1 cellular context compared by ENCODE assay signal in the genomic region with DNA sequence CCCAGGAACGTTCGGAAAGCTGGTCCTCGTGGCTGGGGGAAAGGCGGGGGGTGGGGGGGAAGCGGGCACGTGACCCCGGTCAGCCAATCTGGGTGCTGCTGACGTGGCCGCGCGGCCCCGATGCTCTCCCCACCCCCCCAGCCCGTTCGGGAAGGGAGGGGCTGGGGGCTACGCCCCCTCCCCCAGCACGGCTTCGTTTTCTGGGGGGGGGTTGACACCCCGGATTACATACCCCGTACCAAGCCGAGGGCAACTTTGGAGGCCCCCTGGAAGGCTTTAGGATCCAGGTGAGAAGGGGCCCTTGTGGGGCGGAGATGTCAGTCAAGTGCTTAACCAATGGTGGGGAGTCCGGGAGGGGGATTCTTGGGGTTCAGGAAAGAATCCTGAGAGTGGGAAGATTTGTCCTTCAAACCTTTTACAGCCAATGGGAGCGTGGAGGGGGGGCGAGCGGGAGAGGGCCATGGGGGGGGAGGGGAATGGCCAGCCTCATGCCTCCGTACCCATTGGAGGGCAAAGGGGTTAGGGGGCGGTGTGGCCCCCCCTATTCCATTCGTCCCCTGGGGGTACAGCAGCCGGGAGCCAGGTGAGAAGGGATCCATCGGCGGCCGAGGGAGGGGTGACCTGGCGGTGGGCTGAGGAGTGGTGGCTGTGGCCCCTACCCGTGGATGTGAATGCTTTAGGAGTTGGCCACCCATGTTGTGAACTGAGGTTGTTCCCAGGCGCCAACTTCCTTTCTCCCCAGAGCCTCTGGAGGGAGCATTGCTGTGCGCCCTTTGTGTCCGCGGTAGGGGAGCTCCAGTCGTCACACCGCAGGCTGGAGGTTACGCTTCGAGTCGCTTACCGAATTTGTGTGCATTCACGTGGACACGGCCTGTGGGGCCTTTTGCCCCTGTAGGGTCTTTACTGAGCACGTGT.
A peak's percentile ranks its signal among the peaks of the same experiment; 100 is the strongest.
TF ChIP-seq lines count a peak whose summit lies in the region.

No MANE protein-coding gene starts in this region.

TF ChIP-seq in HepG2, 621 proteins besides CTCF, POLR2A, EP300 and RAD21 (continued from another document and continues in another):
- TF ChIP-seq, protein P1, sequence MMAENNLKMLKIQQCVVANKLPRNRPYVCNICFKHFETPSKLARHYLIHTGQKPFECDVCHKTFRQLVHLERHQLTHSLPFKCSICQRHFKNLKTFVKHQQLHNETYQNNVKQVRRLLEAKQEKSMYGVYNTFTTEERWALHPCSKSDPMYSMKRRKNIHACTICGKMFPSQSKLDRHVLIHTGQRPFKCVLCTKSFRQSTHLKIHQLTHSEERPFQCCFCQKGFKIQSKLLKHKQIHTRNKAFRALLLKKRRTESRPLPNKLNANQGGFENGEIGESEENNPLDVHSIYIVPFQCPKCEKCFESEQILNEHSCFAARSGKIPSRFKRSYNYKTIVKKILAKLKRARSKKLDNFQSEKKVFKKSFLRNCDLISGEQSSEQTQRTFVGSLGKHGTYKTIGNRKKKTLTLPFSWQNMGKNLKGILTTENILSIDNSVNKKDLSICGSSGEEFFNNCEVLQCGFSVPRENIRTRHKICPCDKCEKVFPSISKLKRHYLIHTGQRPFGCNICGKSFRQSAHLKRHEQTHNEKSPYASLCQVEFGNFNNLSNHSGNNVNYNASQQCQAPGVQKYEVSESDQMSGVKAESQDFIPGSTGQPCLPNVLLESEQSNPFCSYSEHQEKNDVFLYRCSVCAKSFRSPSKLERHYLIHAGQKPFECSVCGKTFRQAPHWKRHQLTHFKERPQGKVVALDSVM (CRISPR knock-in tag; IDR thresholded peaks at IDR 0.05), result no peak; the same call in 1 of the 2 replicates
- TF ChIP-seq, protein P2, sequence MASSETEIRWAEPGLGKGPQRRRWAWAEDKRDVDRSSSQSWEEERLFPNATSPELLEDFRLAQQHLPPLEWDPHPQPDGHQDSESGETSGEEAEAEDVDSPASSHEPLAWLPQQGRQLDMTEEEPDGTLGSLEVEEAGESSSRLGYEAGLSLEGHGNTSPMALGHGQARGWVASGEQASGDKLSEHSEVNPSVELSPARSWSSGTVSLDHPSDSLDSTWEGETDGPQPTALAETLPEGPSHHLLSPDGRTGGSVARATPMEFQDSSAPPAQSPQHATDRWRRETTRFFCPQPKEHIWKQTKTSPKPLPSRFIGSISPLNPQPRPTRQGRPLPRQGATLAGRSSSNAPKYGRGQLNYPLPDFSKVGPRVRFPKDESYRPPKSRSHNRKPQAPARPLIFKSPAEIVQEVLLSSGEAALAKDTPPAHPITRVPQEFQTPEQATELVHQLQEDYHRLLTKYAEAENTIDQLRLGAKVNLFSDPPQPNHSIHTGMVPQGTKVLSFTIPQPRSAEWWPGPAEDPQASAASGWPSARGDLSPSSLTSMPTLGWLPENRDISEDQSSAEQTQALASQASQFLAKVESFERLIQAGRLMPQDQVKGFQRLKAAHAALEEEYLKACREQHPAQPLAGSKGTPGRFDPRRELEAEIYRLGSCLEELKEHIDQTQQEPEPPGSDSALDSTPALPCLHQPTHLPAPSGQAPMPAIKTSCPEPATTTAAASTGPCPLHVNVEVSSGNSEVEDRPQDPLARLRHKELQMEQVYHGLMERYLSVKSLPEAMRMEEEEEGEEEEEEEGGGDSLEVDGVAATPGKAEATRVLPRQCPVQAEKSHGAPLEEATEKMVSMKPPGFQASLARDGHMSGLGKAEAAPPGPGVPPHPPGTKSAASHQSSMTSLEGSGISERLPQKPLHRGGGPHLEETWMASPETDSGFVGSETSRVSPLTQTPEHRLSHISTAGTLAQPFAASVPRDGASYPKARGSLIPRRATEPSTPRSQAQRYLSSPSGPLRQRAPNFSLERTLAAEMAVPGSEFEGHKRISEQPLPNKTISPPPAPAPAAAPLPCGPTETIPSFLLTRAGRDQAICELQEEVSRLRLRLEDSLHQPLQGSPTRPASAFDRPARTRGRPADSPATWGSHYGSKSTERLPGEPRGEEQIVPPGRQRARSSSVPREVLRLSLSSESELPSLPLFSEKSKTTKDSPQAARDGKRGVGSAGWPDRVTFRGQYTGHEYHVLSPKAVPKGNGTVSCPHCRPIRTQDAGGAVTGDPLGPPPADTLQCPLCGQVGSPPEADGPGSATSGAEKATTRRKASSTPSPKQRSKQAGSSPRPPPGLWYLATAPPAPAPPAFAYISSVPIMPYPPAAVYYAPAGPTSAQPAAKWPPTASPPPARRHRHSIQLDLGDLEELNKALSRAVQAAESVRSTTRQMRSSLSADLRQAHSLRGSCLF (CRISPR knock-in tag; IDR thresholded peaks at IDR 0.05; ENCODE audit: borderline replicate concordance), result no peak
- TF ChIP-seq, protein P3, sequence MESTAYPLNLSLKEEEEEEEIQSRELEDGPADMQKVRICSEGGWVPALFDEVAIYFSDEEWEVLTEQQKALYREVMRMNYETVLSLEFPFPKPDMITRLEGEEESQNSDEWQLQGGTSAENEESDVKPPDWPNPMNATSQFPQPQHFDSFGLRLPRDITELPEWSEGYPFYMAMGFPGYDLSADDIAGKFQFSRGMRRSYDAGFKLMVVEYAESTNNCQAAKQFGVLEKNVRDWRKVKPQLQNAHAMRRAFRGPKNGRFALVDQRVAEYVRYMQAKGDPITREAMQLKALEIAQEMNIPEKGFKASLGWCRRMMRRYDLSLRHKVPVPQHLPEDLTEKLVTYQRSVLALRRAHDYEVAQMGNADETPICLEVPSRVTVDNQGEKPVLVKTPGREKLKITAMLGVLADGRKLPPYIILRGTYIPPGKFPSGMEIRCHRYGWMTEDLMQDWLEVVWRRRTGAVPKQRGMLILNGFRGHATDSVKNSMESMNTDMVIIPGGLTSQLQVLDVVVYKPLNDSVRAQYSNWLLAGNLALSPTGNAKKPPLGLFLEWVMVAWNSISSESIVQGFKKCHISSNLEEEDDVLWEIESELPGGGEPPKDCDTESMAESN (CRISPR knock-in tag; conservative IDR thresholded peaks at IDR 0.05), result no peak; the same call in 1 of the 2 replicates
- TF ChIP-seq FOXO1 (CRISPR knock-in tag; IDR thresholded peaks at IDR 0.05), result 0 out of 2 replicates have a peak, but pooled peaks have one; percentile 47
- TF ChIP-seq, protein P4, sequence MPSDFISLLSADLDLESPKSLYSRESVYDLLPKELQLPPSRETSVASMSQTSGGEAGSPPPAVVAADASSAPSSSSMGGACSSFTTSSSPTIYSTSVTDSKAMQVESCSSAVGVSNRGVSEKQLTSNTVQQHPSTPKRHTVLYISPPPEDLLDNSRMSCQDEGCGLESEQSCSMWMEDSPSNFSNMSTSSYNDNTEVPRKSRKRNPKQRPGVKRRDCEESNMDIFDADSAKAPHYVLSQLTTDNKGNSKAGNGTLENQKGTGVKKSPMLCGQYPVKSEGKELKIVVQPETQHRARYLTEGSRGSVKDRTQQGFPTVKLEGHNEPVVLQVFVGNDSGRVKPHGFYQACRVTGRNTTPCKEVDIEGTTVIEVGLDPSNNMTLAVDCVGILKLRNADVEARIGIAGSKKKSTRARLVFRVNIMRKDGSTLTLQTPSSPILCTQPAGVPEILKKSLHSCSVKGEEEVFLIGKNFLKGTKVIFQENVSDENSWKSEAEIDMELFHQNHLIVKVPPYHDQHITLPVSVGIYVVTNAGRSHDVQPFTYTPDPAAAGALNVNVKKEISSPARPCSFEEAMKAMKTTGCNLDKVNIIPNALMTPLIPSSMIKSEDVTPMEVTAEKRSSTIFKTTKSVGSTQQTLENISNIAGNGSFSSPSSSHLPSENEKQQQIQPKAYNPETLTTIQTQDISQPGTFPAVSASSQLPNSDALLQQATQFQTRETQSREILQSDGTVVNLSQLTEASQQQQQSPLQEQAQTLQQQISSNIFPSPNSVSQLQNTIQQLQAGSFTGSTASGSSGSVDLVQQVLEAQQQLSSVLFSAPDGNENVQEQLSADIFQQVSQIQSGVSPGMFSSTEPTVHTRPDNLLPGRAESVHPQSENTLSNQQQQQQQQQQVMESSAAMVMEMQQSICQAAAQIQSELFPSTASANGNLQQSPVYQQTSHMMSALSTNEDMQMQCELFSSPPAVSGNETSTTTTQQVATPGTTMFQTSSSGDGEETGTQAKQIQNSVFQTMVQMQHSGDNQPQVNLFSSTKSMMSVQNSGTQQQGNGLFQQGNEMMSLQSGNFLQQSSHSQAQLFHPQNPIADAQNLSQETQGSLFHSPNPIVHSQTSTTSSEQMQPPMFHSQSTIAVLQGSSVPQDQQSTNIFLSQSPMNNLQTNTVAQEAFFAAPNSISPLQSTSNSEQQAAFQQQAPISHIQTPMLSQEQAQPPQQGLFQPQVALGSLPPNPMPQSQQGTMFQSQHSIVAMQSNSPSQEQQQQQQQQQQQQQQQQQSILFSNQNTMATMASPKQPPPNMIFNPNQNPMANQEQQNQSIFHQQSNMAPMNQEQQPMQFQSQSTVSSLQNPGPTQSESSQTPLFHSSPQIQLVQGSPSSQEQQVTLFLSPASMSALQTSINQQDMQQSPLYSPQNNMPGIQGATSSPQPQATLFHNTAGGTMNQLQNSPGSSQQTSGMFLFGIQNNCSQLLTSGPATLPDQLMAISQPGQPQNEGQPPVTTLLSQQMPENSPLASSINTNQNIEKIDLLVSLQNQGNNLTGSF (CRISPR knock-in tag; IDR thresholded peaks at IDR 0.05), result peak; percentile 77; the same call in 1 of the 2 replicates
- TF ChIP-seq NR2F1 (CRISPR knock-in tag; IDR thresholded peaks at IDR 0.05), result no peak
- TF ChIP-seq BHLHE40 (IDR thresholded peaks at IDR 0.05; ENCODE audit: low read length), result peak; percentile 84
- TF ChIP-seq, protein P5, sequence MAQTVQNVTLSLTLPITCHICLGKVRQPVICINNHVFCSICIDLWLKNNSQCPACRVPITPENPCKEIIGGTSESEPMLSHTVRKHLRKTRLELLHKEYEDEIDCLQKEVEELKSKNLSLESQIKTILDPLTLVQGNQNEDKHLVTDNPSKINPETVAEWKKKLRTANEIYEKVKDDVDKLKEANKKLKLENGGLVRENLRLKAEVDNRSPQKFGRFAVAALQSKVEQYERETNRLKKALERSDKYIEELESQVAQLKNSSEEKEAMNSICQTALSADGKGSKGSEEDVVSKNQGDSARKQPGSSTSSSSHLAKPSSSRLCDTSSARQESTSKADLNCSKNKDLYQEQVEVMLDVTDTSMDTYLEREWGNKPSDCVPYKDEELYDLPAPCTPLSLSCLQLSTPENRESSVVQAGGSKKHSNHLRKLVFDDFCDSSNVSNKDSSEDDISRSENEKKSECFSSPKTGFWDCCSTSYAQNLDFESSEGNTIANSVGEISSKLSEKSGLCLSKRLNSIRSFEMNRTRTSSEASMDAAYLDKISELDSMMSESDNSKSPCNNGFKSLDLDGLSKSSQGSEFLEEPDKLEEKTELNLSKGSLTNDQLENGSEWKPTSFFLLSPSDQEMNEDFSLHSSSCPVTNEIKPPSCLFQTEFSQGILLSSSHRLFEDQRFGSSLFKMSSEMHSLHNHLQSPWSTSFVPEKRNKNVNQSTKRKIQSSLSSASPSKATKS (CRISPR knock-in tag; IDR thresholded peaks at IDR 0.05), result no peak; the same call in 1 of the 2 replicates
- no peak; the same call in none of the 2 replicates for TF ChIP-seq ZNF672 (CRISPR knock-in tag; IDR thresholded peaks at IDR 0.05)
- no peak; the same call in 1 of the 2 replicates for TF ChIP-seq PPARG (CRISPR knock-in tag; conservative IDR thresholded peaks at IDR 0.05)
- peak; percentile 76 for TF ChIP-seq ZBTB7A (CRISPR knock-in tag; IDR thresholded peaks at IDR 0.05)
- TF ChIP-seq IRF2 (CRISPR knock-in tag; IDR thresholded peaks at IDR 0.05), result no peak; the same call in none of the 2 replicates
- no peak for TF ChIP-seq NFIB (CRISPR knock-in tag; IDR thresholded peaks at IDR 0.05; ENCODE audit: borderline replicate concordance)
- peak; percentile 32; the same call in 1 of the 2 replicates for TF ChIP-seq ZNF230 (CRISPR knock-in tag; IDR thresholded peaks at IDR 0.05)
- TF ChIP-seq U2AF2 (IDR thresholded peaks at IDR 0.05; ENCODE audit: low read depth, low read length), result 0 out of 2 replicates have a peak, but pooled peaks have one; percentile 29
- TF ChIP-seq ZNF607 (CRISPR knock-in tag; IDR thresholded peaks at IDR 0.05; ENCODE audit: borderline replicate concordance), result 0 out of 2 replicates have a peak, but pooled peaks have one; percentile 75
- 0 out of 2 replicates have a peak, but pooled peaks have one; percentile 5 for TF ChIP-seq ZNF670 (CRISPR knock-in tag; IDR thresholded peaks at IDR 0.05; ENCODE audit: borderline replicate concordance)
- TF ChIP-seq DNMT3B (CRISPR knock-in tag; conservative IDR thresholded peaks at IDR 0.05), result peak; percentile 21; the same call in 1 of the 2 replicates
- no peak for TF ChIP-seq ZNF816 (CRISPR knock-in tag; IDR thresholded peaks at IDR 0.05; ENCODE audit: borderline replicate concordance)
- TF ChIP-seq, protein P6, sequence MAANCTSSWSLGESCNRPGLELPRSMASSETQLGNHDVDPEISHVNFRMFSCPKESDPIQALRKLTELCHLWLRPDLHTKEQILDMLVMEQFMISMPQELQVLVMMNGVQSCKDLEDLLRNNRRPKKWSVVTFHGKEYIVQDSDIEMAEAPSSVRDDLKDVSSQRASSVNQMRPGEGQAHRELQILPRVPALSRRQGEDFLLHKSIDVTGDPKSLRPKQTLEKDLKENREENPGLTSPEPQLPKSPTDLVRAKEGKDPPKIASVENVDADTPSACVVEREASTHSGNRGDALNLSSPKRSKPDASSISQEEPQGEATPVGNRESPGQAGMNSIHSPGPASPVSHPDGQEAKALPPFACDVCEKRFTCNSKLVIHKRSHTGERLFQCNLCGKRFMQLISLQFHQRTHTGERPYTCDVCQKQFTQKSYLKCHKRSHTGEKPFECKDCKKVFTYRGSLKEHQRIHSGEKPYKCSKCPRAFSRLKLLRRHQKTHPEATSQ (CRISPR knock-in tag; IDR thresholded peaks at IDR 0.05; ENCODE audit: borderline replicate concordance), result no peak; the same call in 1 of the 2 replicates
